ENCODE assay signal across 8 cellular contexts in genomic region chr12:121240484-121241202, GRCh38. TPM values are rescaled to one million over a fixed set of nuclear protein-coding genes. Genes with fewer than 3 reads are reported as not detected.
DNase-seq lines count a peak whose midpoint lies in the region; ATAC-seq and TF ChIP-seq lines count a peak whose summit lies in the region.

No MANE protein-coding gene starts in this region.

- TF ChIP-seq CTCF in NB4 (IDR thresholded peaks at IDR 0.05; ENCODE audit: low read depth, low read length) = no peak
- TF ChIP-seq CTCF in osteocyte (IDR thresholded peaks at IDR 0.05) = no peak

- H3K4me3 ChIP-seq in NB4 (ENCODE audit: low read depth, low read length) = no peak overlapping the region
- H3K4me3 ChIP-seq in skin epidermis = peak overlapping the region in 4 of 7 experiments; percentile 14 to 20 (median 16)

- no peaks in the 10 kb centered on the region for H3K27me3 Mint-ChIP-seq in osteocyte (ENCODE audit: unreplicated experiment)

- ATAC-seq in Right ventricle myocardium superior (ENCODE audit: poor library complexity) (peak; percentile 74), GM21367 (IDR thresholded peaks at IDR 0.05; ENCODE audit: unreplicated experiment) (no peak), HG02588 (IDR thresholded peaks at IDR 0.05; ENCODE audit: unreplicated experiment) (no peak)

- peak overlapping the region in 19 of 21 experiments; percentile 14 to 75 (median 46) for H3K27ac ChIP-seq in skin epidermis

- H3K4me3 Mint-ChIP-seq in osteocyte (ENCODE audit: unreplicated experiment) = no peak overlapping the region

- TF ChIP-seq POLR2A in NB4 (IDR thresholded peaks at IDR 0.05; ENCODE audit: extremely low read depth, insufficient read length) = no peak

- intact Hi-C loops in Right ventricle myocardium superior (cut with DNase I) = no loop called here

- no peaks in the 10 kb centered on the region for H3K9me3 Mint-ChIP-seq in osteocyte (ENCODE audit: unreplicated experiment)

- H3K36me3 Mint-ChIP-seq in osteocyte (ENCODE audit: unreplicated experiment) = peaks cover 11% of the 10 kb centered on the region

- peak; percentile 97 for DNase-seq in NB4 (ENCODE audit: low read depth)
- DNase-seq in activated T-helper 1 cell treated with Interleukin-2 at 50 U/mL for 16 hours (ENCODE audit: low read depth) = peak; percentile 88
- peak; percentile 86 for DNase-seq in Right ventricle myocardium superior
- DNase-seq in osteocyte (ENCODE audit: extremely low spot score, unreplicated experiment) = no peak
- no peak for DNase-seq in NCI-H1105 (lab: John Stamatoyannopoulos, UW)

- H3K4me1 Mint-ChIP-seq in osteocyte (ENCODE audit: unreplicated experiment) = peaks cover 27% of the 10 kb centered on the region

- H3K27ac Mint-ChIP-seq in osteocyte (ENCODE audit: unreplicated experiment) = no peak overlapping the region

RNA-seq across cellular contexts. Expression of gene P2RX4, which starts 30.7 kb away (rescaled TPM):
- total RNA-seq in Right ventricle myocardium superior = 7.4 TPM
- total RNA-seq in osteocyte = 20.3 and 21.1 TPM in 2 replicates

RNA-seq across cellular contexts. Expression of gene CAMKK2, which starts 55.9 kb away (rescaled TPM):
- total RNA-seq in Right ventricle myocardium superior (14.8 TPM), osteocyte (33.0 TPM in 2 replicates)

Comparison
In these comparisons a context has a peak if more than half of its experiments do, and no peak if none do; other contexts are left out.
1. DNase-seq: peak in NB4 (single experiment), activated T-helper 1 cell treated with Interleukin-2 at 50 U/mL for 16 hours (single experiment) and Right ventricle myocardium superior (single experiment); none in osteocyte (single experiment) and NCI-H1105 (single experiment).